Comparison of ENCODE assay signal across 2 cellular contexts in the genomic region with DNA sequence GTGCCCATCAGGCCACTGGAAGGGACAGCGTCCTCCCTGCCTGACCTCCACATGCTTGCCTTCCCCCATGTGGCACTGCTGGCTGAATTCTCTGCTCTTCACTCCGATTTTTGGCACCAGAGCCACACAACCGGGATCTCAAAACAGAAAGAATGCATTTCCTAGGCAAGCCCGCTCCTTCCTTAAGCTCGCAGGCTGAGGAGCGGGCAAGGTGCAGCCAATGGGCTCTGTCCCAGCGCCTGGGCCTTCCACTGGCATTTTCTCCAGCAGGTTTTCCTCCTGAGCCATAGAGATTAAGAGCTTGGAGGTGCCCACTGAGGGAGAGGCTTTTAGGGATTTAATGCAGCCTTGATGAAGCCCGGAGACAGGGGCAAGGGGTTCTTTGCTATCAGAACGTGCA.
TF ChIP-seq lines count a peak whose summit lies in the region.

No MANE protein-coding gene starts in this region.

TF ChIP-seq in H1, 55 proteins besides CTCF, POLR2A, EP300 and RAD21:
- no peak for TF ChIP-seq RBBP5 (IDR thresholded peaks at IDR 0.05; ENCODE audit: borderline replicate concordance, low read depth, low read length)
- TF ChIP-seq ZNF274 (IDR thresholded peaks at IDR 0.05; ENCODE audit: borderline replicate concordance, extremely low read depth, low read length): no peak
- no peak for TF ChIP-seq BCL11A (IDR thresholded peaks at IDR 0.05; ENCODE audit: low read depth in 2 of 2, low read length in 2 of 2)
- no peak for TF ChIP-seq CEBPB (IDR thresholded peaks at IDR 0.05; ENCODE audit: low read depth, low read length)
- no peak for TF ChIP-seq MAFK (IDR thresholded peaks at IDR 0.05; ENCODE audit: low read depth, low read length)
- TF ChIP-seq POLR2AphosphoS5 (IDR thresholded peaks at IDR 0.05; ENCODE audit: low read depth, low read length): no peak
- no peak for TF ChIP-seq ASH2L (IDR thresholded peaks at IDR 0.05; ENCODE audit: low read length)
- no peak for TF ChIP-seq SAP30 (IDR thresholded peaks at IDR 0.05; ENCODE audit: insufficient read depth, insufficient replicate concordance, low read length)
- TF ChIP-seq JUND (IDR thresholded peaks at IDR 0.05; ENCODE audit: low read length): no peak
- TF ChIP-seq YY1 (IDR thresholded peaks at IDR 0.05; ENCODE audit: low read depth, low read length): no peak
- TF ChIP-seq SUZ12 (IDR thresholded peaks at IDR 0.05; ENCODE audit: low read length): no peak

TF ChIP-seq in SK-N-SH, 30 proteins besides CTCF, POLR2A, EP300 and RAD21:
- TF ChIP-seq TEAD4 (IDR thresholded peaks at IDR 0.05; ENCODE audit: borderline replicate concordance, insufficient read depth): no peak
- TF ChIP-seq, protein P1, sequence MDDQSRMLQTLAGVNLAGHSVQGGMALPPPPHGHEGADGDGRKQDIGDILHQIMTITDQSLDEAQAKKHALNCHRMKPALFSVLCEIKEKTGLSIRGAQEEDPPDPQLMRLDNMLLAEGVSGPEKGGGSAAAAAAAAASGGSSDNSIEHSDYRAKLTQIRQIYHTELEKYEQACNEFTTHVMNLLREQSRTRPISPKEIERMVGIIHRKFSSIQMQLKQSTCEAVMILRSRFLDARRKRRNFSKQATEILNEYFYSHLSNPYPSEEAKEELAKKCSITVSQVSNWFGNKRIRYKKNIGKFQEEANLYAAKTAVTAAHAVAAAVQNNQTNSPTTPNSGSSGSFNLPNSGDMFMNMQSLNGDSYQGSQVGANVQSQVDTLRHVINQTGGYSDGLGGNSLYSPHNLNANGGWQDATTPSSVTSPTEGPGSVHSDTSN (IDR thresholded peaks at IDR 0.05): no peak
